ENCODE assay signal across 22 cellular contexts in genomic region chr15:85825719-85826118, GRCh38. TPM values are rescaled to one million over a fixed set of nuclear protein-coding genes. Genes with fewer than 3 reads are reported as not detected.
DNase-seq lines count a peak whose midpoint lies in the region; ATAC-seq lines count a peak whose summit lies in the region.
"Had no signal": no experiment of that assay in that cellular context is flagged by ENCODE, and none has a peak within 500 bp of the region (broad histone marks: within the 10 kb centered on the region; RNA-seq: fewer than 3 reads in every experiment).

No MANE protein-coding gene starts in this region.

- H3K4me1 ChIP-seq in aorta (ENCODE audit: control insufficient read depth in 1 of 2, insufficient read depth in 2 of 2, low read length in 2 of 2), result no peaks in the 10 kb centered on the region

- H3K9me3 Mint-ChIP-seq in naive thymus-derived CD8-positive, alpha-beta T cell, result no peaks in the 10 kb centered on the region
- H3K9me3 Mint-ChIP-seq: dendritic cell treated with granulocyte-macrophage colony-stimulating factor and Interleukin-4, amounts not matched to agents 40 ng/mL and 50 ng/mL, for 4 days; stimulated activated memory B cell treated with anti-CD40 and anti-IgM and Interleukin-4, amounts not matched to agents 10 μg/mL and 1 μg/mL and 100 μg/mL, for 72 hours; WTC11 had no signal

- H3K27me3 Mint-ChIP-seq in naive thymus-derived CD8-positive, alpha-beta T cell, result peaks cover 0 to 1% (median 0%) of the 10 kb centered on the region in 5 donors

- H3K36me3 Mint-ChIP-seq in naive thymus-derived CD8-positive, alpha-beta T cell, result no peaks in the 10 kb centered on the region
- H3K36me3 Mint-ChIP-seq: CD4-positive, alpha-beta memory T cell; stimulated activated memory B cell treated with anti-CD40 and anti-IgM and Interleukin-4, amounts not matched to agents 10 μg/mL and 1 μg/mL and 100 μg/mL, for 72 hours; WTC11 had no signal

- H3K27ac Mint-ChIP-seq in naive thymus-derived CD8-positive, alpha-beta T cell, result no peak overlapping the region
- H3K27ac Mint-ChIP-seq: dendritic cell treated with granulocyte-macrophage colony-stimulating factor and Interleukin-4, amounts not matched to agents 40 ng/mL and 50 ng/mL, for 4 days; stimulated activated memory B cell treated with anti-CD40 and anti-IgM and Interleukin-4, amounts not matched to agents 10 μg/mL and 1 μg/mL and 100 μg/mL, for 72 hours; WTC11 had no signal

- H3K36me3 ChIP-seq in aorta (ENCODE audit: control insufficient read depth in 1 of 2, insufficient read depth in 2 of 2, low read length in 1 of 2), result no peaks in the 10 kb centered on the region
- H3K36me3 ChIP-seq: thoracic aorta had no signal

- no peaks in the 10 kb centered on the region for H3K27me3 ChIP-seq in aorta (ENCODE audit: control insufficient read depth in 1 of 2, insufficient read depth in 2 of 2, low read length in 1 of 2)
- H3K27me3 ChIP-seq: hepatocyte had no signal

- no peak overlapping the region for H3K27ac ChIP-seq in aorta (ENCODE audit: low read depth in 1 of 2, low read length in 2 of 2)
- H3K27ac ChIP-seq: hepatocyte, SK-N-MC, thoracic aorta had no signal

- POLR2A ChIA-PET in naive thymus-derived CD8-positive, alpha-beta T cell (lab: Charles Lee), result no interaction called here

- no peaks in the 10 kb centered on the region for H3K9me3 ChIP-seq in aorta (ENCODE audit: control insufficient read depth, low read length)
- H3K9me3 ChIP-seq: thoracic aorta had no signal

- ATAC-seq in esophagus mucosa (peak; percentile 20), HG02981 (IDR thresholded peaks at IDR 0.05; ENCODE audit: unreplicated experiment) (no peak), aorta (ENCODE audit: low FRiP score) (no peak)
- no peak for ATAC-seq in naive thymus-derived CD8-positive, alpha-beta T cell
- ATAC-seq: stimulated activated memory B cell treated with anti-CD40 and anti-IgM and Interleukin-4, amounts not matched to agents 10 μg/mL and 1 μg/mL and 100 μg/mL, for 72 hours; WTC11 had no signal

- no peaks in the 10 kb centered on the region for H3K4me1 Mint-ChIP-seq in naive thymus-derived CD8-positive, alpha-beta T cell
- H3K4me1 Mint-ChIP-seq: CD4-positive, alpha-beta memory T cell; stimulated activated memory B cell treated with anti-CD40 and anti-IgM and Interleukin-4, amounts not matched to agents 10 μg/mL and 1 μg/mL and 100 μg/mL, for 72 hours; WTC11 had no signal

- H3K4me3 ChIP-seq in skeletal muscle cell (ENCODE audit: low read depth, low read length) (no peak overlapping the region), aorta (ENCODE audit: low read length in 2 of 2) (no peak overlapping the region)
- H3K4me3 ChIP-seq: hepatocyte, SK-N-MC, thoracic aorta had no signal

- DNase-seq in SIG-M5 treated with dmso at 0.1 percent for 504 hours (lab: John Stamatoyannopoulos, UW; ENCODE audit: unreplicated experiment) (peak; percentile 29), SIG-M5 (lab: John Stamatoyannopoulos, UW) (no peak), NCI-H1694 treated with DMSO at 0.1 percent for 48 hours (lab: John Stamatoyannopoulos, UW) (peak; percentile 33), skeletal muscle cell (ENCODE audit: low read depth) (peak; percentile 14), aorta (no peak)
- no peak for DNase-seq in naive thymus-derived CD8-positive, alpha-beta T cell
- DNase-seq: activated CD4-positive, alpha-beta T cell treated with anti-CD3 and anti-CD28 coated beads, Interleukin-2, amount 50 U/mL, for 4 hours; activated effector memory CD4-positive, alpha-beta T cell treated with Interleukin-2 at 50 U/mL for 16 hours; CD4-positive, alpha-beta memory T cell; GOT3; mesenchymal stem cell; NCI-H2029 treated with DMSO at 0.1 percent for 48 hours; NK-92 treated with Interleukin-12 subunit alpha and Interleukin-12 subunit beta, amount 100 ng/mL, for 24 hours; stimulated activated CD4-positive, alpha-beta T cell treated with anti-CD3 and anti-CD28 coated beads, Interleukin-1b, Interleukin-23, amount 100 ng/mL, for 48 hours had no signal

- H3K4me3 Mint-ChIP-seq in naive thymus-derived CD8-positive, alpha-beta T cell, result no peak overlapping the region
- H3K4me3 Mint-ChIP-seq: CD4-positive, alpha-beta memory T cell; dendritic cell treated with granulocyte-macrophage colony-stimulating factor and Interleukin-4, amounts not matched to agents 40 ng/mL and 50 ng/mL, for 4 days; stimulated activated memory B cell treated with anti-CD40 and anti-IgM and Interleukin-4, amounts not matched to agents 10 μg/mL and 1 μg/mL and 100 μg/mL, for 72 hours; WTC11 had no signal

- intact Hi-C loops in aorta (cut with DNase I), result no loop called here

- WGBS in aorta, 2 donors, result 70 to 93% methylated on average over 2 of the region's 2 CpGs

RNA-seq across cellular contexts. Expression of gene KLHL25, which starts 31.0 kb away (rescaled TPM):
- 4.8 TPM for total RNA-seq in esophagus mucosa
- 1 to 10 TPM; 7.5 TPM for total RNA-seq in naive thymus-derived CD8-positive, alpha-beta T cell
- polyA plus RNA-seq in naive thymus-derived CD8-positive, alpha-beta T cell, result 1 to 10 TPM; 1.0 to 1.8 (median 1.4) TPM
- total RNA-seq in aorta, result 1 to 10 TPM; 6.4 to 9.2 TPM
- polyA plus RNA-seq in aorta, result 1 to 10 TPM; 1.8 to 4.9 TPM

Comparison
In these comparisons a context has a peak if more than half of its experiments do, and no peak if none do; other contexts are left out.
1. DNase-seq: peak in SIG-M5 treated with dmso at 0.1 percent for 504 hours (single experiment), NCI-H1694 treated with DMSO at 0.1 percent for 48 hours (single experiment) and skeletal muscle cell (single experiment); none in SIG-M5 (single experiment), naive thymus-derived CD8-positive, alpha-beta T cell (0 of 10) and aorta (0 of 2).